10 cellular contexts compared by ENCODE assay signal in genomic region chr4:111991797-111992196, GRCh38.
DNase-seq lines count a peak whose midpoint lies in the region; ATAC-seq and TF ChIP-seq lines count a peak whose summit lies in the region.
"Had no signal": no experiment of that assay in that cellular context is flagged by ENCODE, and none has a peak within 500 bp of the region (broad histone marks: within the 10 kb centered on the region; RNA-seq: fewer than 3 reads in every experiment).

No MANE protein-coding gene starts in this region.

- peaks cover 40% of the 10 kb centered on the region for H3K27me3 Mint-ChIP-seq in CD4-positive, alpha-beta T cell
- peaks cover 32% of the 10 kb centered on the region for H3K27me3 Mint-ChIP-seq in T-helper 17 cell

- intact Hi-C loops in CD4-positive, alpha-beta T cell (cut with DNase I, micrococcal nuclease): no loop called here

- WGBS in GM23248 (ENCODE audit: low coverage in 1 of 2, low lambda C conversion rate in 2 of 2, missing lambda C conversion rate in 2 of 2), 2 experiments: 32 to 35% methylated on average over 3 of the region's 3 CpGs
- WGBS in hepatocyte (ENCODE audit: low lambda C conversion rate, missing lambda C conversion rate): 41% methylated on average over 3 of the region's 3 CpGs

- H3K4me3 ChIP-seq in GM23248 (no peak overlapping the region), hepatocyte (no peak overlapping the region)

- H3K9me2 ChIP-seq in GM23248 (ENCODE audit: insufficient read depth): no peaks in the 10 kb centered on the region
- no peaks in the 10 kb centered on the region for H3K9me2 ChIP-seq in hepatocyte (replicated peaks; ENCODE audit: insufficient read depth)

- no peak overlapping the region for H3K9ac ChIP-seq in GM23248

- no peak for ATAC-seq in CD4-positive, alpha-beta T cell (ENCODE audit: poor library complexity)
- no peak for ATAC-seq in T-helper 17 cell
- ATAC-seq: natural killer cell had no signal

- DNase-seq in AG09319 (ENCODE audit: extremely low read depth, low read depth) (peak; percentile 2), GM23248 (peak; percentile 84), RPMI7951 (ENCODE audit: low read depth) (peak; percentile 70), hepatocyte (ENCODE audit: low spot score) (peak; percentile 51), cerebellum (ENCODE audit: low spot score) (no peak), T-helper 17 cell (no peak), DMS79 treated with DMSO at 0.1 percent for 48 hours (lab: John Stamatoyannopoulos, UW) (no peak)
- DNase-seq in CD4-positive, alpha-beta T cell: no peak
- DNase-seq: natural killer cell, NCI-H2029 had no signal

- TF ChIP-seq CTCF in AG09319 (IDR thresholded peaks at IDR 0.05; ENCODE audit: low read depth, low read length): no peak
- TF ChIP-seq CTCF in hepatocyte (IDR thresholded peaks at IDR 0.05; ENCODE audit: poor library complexity): no peak
- no peak for TF ChIP-seq CTCF in CD4-positive, alpha-beta T cell (IDR thresholded peaks at IDR 0.05)

- H3K36me3 ChIP-seq in GM23248 (ENCODE audit: low read depth) (no peaks in the 10 kb centered on the region), hepatocyte (replicated peaks; ENCODE audit: insufficient read depth, low read depth) (no peaks in the 10 kb centered on the region)

- H3K27ac ChIP-seq in GM23248: peak overlapping the region; percentile 49
- peak overlapping the region; percentile 58 for H3K27ac ChIP-seq in hepatocyte
- H3K27ac ChIP-seq in CD4-positive, alpha-beta T cell (ENCODE audit: low read depth, low read length): no peak overlapping the region

- H3K4me1 ChIP-seq in GM23248 (ENCODE audit: insufficient read depth): peaks cover 5% of the 10 kb centered on the region; the same call in 1 of the 2 replicates
- H3K4me1 ChIP-seq in hepatocyte (ENCODE audit: insufficient read depth): peaks cover 18% of the 10 kb centered on the region

- no peaks in the 10 kb centered on the region for H3K36me3 Mint-ChIP-seq in CD4-positive, alpha-beta T cell (ENCODE audit: low read depth)
- no peaks in the 10 kb centered on the region for H3K36me3 Mint-ChIP-seq in T-helper 17 cell (ENCODE audit: low read depth)
- H3K36me3 Mint-ChIP-seq: natural killer cell had no signal

- H4K20me1 ChIP-seq in GM23248 (ENCODE audit: insufficient read depth) (no peaks in the 10 kb centered on the region), hepatocyte (ENCODE audit: insufficient read depth, poor library complexity, severe bottlenecking) (no peaks in the 10 kb centered on the region)

- H3K27me3 ChIP-seq in GM23248 (replicated peaks; ENCODE audit: insufficient read depth) (no peaks in the 10 kb centered on the region), hepatocyte (no peaks in the 10 kb centered on the region)
- peaks cover 5% of the 10 kb centered on the region for H3K27me3 ChIP-seq in CD4-positive, alpha-beta T cell (ENCODE audit: control insufficient read depth, insufficient read depth, low read length)

- no peak overlapping the region for H3K4me3 Mint-ChIP-seq in CD4-positive, alpha-beta T cell
- no peak overlapping the region for H3K4me3 Mint-ChIP-seq in T-helper 17 cell
- H3K4me3 Mint-ChIP-seq: natural killer cell had no signal

- peak overlapping the region; percentile 63 for H2AFZ ChIP-seq in GM23248
- H2AFZ ChIP-seq in hepatocyte: no peak overlapping the region

- H3K79me2 ChIP-seq in GM23248 (ENCODE audit: insufficient read depth) (no peaks in the 10 kb centered on the region), hepatocyte (no peaks in the 10 kb centered on the region)

- no peak overlapping the region for H3K27ac Mint-ChIP-seq in CD4-positive, alpha-beta T cell
- H3K27ac Mint-ChIP-seq in T-helper 17 cell: no peak overlapping the region
- H3K27ac Mint-ChIP-seq: natural killer cell had no signal

- H3K4me2 ChIP-seq in GM23248 (ENCODE audit: unreplicated experiment) (peak overlapping the region; percentile 27), hepatocyte (peak overlapping the region; percentile 16)

- H3K4me1 Mint-ChIP-seq in CD4-positive, alpha-beta T cell (ENCODE audit: low read depth): no peaks in the 10 kb centered on the region
- no peaks in the 10 kb centered on the region for H3K4me1 Mint-ChIP-seq in T-helper 17 cell
- H3K4me1 Mint-ChIP-seq: natural killer cell had no signal

- POLR2A ChIA-PET in CD4-positive, alpha-beta T cell (lab: Charles Lee): no interaction called here

- H3K9me3 ChIP-seq in GM23248 (ENCODE audit: low read depth): no peaks in the 10 kb centered on the region
- no peaks in the 10 kb centered on the region for H3K9me3 ChIP-seq in hepatocyte (ENCODE audit: low read depth)
- H3K9me3 ChIP-seq in CD4-positive, alpha-beta T cell (ENCODE audit: control insufficient read depth, low read length): no peaks in the 10 kb centered on the region
- no peaks in the 10 kb centered on the region for H3K9me3 ChIP-seq in T-helper 17 cell (ENCODE audit: control insufficient read depth, low read length, poor library complexity, severe bottlenecking)

- H3F3A ChIP-seq in GM23248 (ENCODE audit: insufficient read depth): no peaks in the 10 kb centered on the region

- CTCF ChIA-PET in CD4-positive, alpha-beta T cell (lab: Charles Lee): no interaction called here

- in situ Hi-C loops in GM23248 (cut with MboI): no loop called here

- H3K9me3 Mint-ChIP-seq in CD4-positive, alpha-beta T cell: no peaks in the 10 kb centered on the region

Comparison
In these comparisons a context has a peak if more than half of its experiments do, and no peak if none do; other contexts are left out.
1. DNase-seq: peak in AG09319 (single experiment), GM23248 (single experiment), RPMI7951 (single experiment) and hepatocyte (single experiment); none in CD4-positive, alpha-beta T cell (0 of 10), cerebellum (single experiment), T-helper 17 cell (0 of 3) and DMS79 treated with DMSO at 0.1 percent for 48 hours (single experiment).